In genomic region chr9:72592501-72593403, GRCh38 we compare ENCODE assay signal across 8 cellular contexts.
A peak's percentile ranks its signal among the peaks of the same experiment; 100 is the strongest.
DNase-seq lines count a peak whose midpoint lies in the region; ATAC-seq, FAIRE-seq and TF ChIP-seq lines count a peak whose summit lies in the region.

No MANE protein-coding gene starts in this region.

- DNase-seq in D721Med (ENCODE audit: insufficient read length, low spot score) (no peak), NCI-H460 (ENCODE audit: extremely low read depth, low read depth) (peak; percentile 54), cardiac muscle cell (ENCODE audit: low read depth in 1 of 2, low spot score in 1 of 2) (peak; percentile 65 to 79), progenitor cell of endocrine pancreas (ENCODE audit: low spot score, unreplicated experiment) (no peak), cortex of kidney (lab: John Stamatoyannopoulos, UW) (no peak)
- peak; percentile 13 for DNase-seq in activated T-helper 1 cell treated with anti-CD3 and anti-CD28 coated beads, Interleukin-12 subunit alpha, Interleukin-12 subunit beta, Interleukin-2, Interleukin-4 antibody, amounts not matched to agents 30 ng/mL and 10 ng/mL and 1 ng/mL, durations not matched to agents 14 hours and 24 hours and 36 hours (ENCODE audit: low spot score)

- TF ChIP-seq CTCF in D721Med (IDR thresholded peaks at IDR 0.05; ENCODE audit: insufficient read depth, missing control alignments), result peak; percentile 74
- TF ChIP-seq CTCF in cardiac muscle cell (IDR thresholded peaks at IDR 0.05; ENCODE audit: low read depth, low read length), result peak; percentile 64
- TF ChIP-seq CTCF in progenitor cell of endocrine pancreas (IDR thresholded peaks at IDR 0.05; ENCODE audit: unreplicated experiment), result peak; percentile 95

- H3K4me1 ChIP-seq in cardiac muscle cell (ENCODE audit: low read depth), result no peaks in the 10 kb centered on the region

- peak; percentile 79 for ATAC-seq in GM19023 (IDR thresholded peaks at IDR 0.05; ENCODE audit: unreplicated experiment)
- peak; percentile 79 for ATAC-seq in HG03354 (IDR thresholded peaks at IDR 0.05; ENCODE audit: poor library complexity, severe bottlenecking, unreplicated experiment)

- H3K4me3 Mint-ChIP-seq in activated T-helper 1 cell treated with anti-CD3 and anti-CD28 coated beads, Interleukin-12 subunit alpha, Interleukin-12 subunit beta, Interleukin-2, Interleukin-4 antibody, amounts not matched to agents 30 ng/mL and 10 ng/mL and 1 ng/mL, durations not matched to agents 14 hours and 24 hours and 36 hours, result no peak overlapping the region
- no peak overlapping the region for H3K4me3 Mint-ChIP-seq in progenitor cell of endocrine pancreas (ENCODE audit: low read depth)

- intact Hi-C loops in activated T-helper 1 cell treated with anti-CD3 and anti-CD28 coated beads, Interleukin-12 subunit alpha, Interleukin-12 subunit beta, Interleukin-2, Interleukin-4 antibody, amounts not matched to agents 30 ng/mL and 10 ng/mL and 1 ng/mL, durations not matched to agents 14 hours and 24 hours and 36 hours (cut with micrococcal nuclease), result loop anchor here (1.0 to 10.0 kb wide), 9 partner anchors 36 to 558 kb away; partner anchors contain the start of gene ZFAND5

- no peaks in the 10 kb centered on the region for H3K27me3 ChIP-seq in cardiac muscle cell

- no peaks in the 10 kb centered on the region for H3K9me3 Mint-ChIP-seq in activated T-helper 1 cell treated with anti-CD3 and anti-CD28 coated beads, Interleukin-12 subunit alpha, Interleukin-12 subunit beta, Interleukin-2, Interleukin-4 antibody, amounts not matched to agents 30 ng/mL and 10 ng/mL and 1 ng/mL, durations not matched to agents 14 hours and 24 hours and 36 hours
- no peaks in the 10 kb centered on the region for H3K9me3 Mint-ChIP-seq in progenitor cell of endocrine pancreas (ENCODE audit: low read depth)

- no peak overlapping the region for H3K27ac Mint-ChIP-seq in activated T-helper 1 cell treated with anti-CD3 and anti-CD28 coated beads, Interleukin-12 subunit alpha, Interleukin-12 subunit beta, Interleukin-2, Interleukin-4 antibody, amounts not matched to agents 30 ng/mL and 10 ng/mL and 1 ng/mL, durations not matched to agents 14 hours and 24 hours and 36 hours
- no peak overlapping the region for H3K27ac Mint-ChIP-seq in progenitor cell of endocrine pancreas

- no peaks in the 10 kb centered on the region for H3K36me3 Mint-ChIP-seq in activated T-helper 1 cell treated with anti-CD3 and anti-CD28 coated beads, Interleukin-12 subunit alpha, Interleukin-12 subunit beta, Interleukin-2, Interleukin-4 antibody, amounts not matched to agents 30 ng/mL and 10 ng/mL and 1 ng/mL, durations not matched to agents 14 hours and 24 hours and 36 hours (ENCODE audit: low read depth)
- no peaks in the 10 kb centered on the region for H3K36me3 Mint-ChIP-seq in progenitor cell of endocrine pancreas (ENCODE audit: insufficient read depth)

- H3K9me3 ChIP-seq in cardiac muscle cell (ENCODE audit: low read depth), result no peaks in the 10 kb centered on the region

- H3K27ac ChIP-seq in cardiac muscle cell, result no peak overlapping the region

- no peaks in the 10 kb centered on the region for H3K36me3 ChIP-seq in cardiac muscle cell

- H3K4me3 ChIP-seq in cardiac muscle cell, result no peak overlapping the region

- peak; percentile 94 for FAIRE-seq in D721Med (lab: Jason Lieb, UNC)

- H3K27me3 Mint-ChIP-seq in activated T-helper 1 cell treated with anti-CD3 and anti-CD28 coated beads, Interleukin-12 subunit alpha, Interleukin-12 subunit beta, Interleukin-2, Interleukin-4 antibody, amounts not matched to agents 30 ng/mL and 10 ng/mL and 1 ng/mL, durations not matched to agents 14 hours and 24 hours and 36 hours (ENCODE audit: insufficient read depth), result peaks cover 3% of the 10 kb centered on the region
- peaks cover 3% of the 10 kb centered on the region for H3K27me3 Mint-ChIP-seq in progenitor cell of endocrine pancreas

- H3K4me1 Mint-ChIP-seq in activated T-helper 1 cell treated with anti-CD3 and anti-CD28 coated beads, Interleukin-12 subunit alpha, Interleukin-12 subunit beta, Interleukin-2, Interleukin-4 antibody, amounts not matched to agents 30 ng/mL and 10 ng/mL and 1 ng/mL, durations not matched to agents 14 hours and 24 hours and 36 hours (ENCODE audit: low read depth), result peaks cover 46% of the 10 kb centered on the region
- peaks cover 2% of the 10 kb centered on the region for H3K4me1 Mint-ChIP-seq in progenitor cell of endocrine pancreas (ENCODE audit: low read depth)

Comparison
In these comparisons a context has a peak if more than half of its experiments do, and no peak if none do; other contexts are left out.
1. DNase-seq: peak in NCI-H460 (single experiment), activated T-helper 1 cell treated with anti-CD3 and anti-CD28 coated beads, Interleukin-12 subunit alpha, Interleukin-12 subunit beta, Interleukin-2, Interleukin-4 antibody, amounts not matched to agents 30 ng/mL and 10 ng/mL and 1 ng/mL, durations not matched to agents 14 hours and 24 hours and 36 hours (single experiment) and cardiac muscle cell (2 of 2); none in D721Med (single experiment), progenitor cell of endocrine pancreas (single experiment) and cortex of kidney (single experiment).
2. Peak in every context shown above with its lines, with median percentiles within 50 percentile points of each other: CTCF ChIP-seq.